In the genomic region with DNA sequence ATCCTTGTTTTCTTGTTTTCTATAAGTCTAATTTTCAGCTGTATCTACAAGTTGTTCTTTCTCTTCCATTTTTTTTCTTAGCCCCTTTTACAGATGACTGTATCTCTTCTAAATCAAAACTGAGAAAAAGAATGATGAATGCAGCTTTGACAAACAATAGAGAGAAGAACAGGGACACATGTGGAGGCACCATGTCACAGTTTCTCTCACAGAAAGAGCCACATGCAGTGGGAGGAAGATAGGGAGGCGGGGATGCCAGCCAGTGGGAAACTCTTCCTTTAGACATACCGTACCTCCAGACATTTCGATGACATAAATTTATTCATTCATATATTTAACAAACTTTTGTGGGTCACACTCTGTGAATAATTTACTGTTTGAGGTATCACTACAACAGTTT, we compare ENCODE assay signal across 1 cellular context.
TF ChIP-seq lines count a peak whose summit lies in the region.

No MANE protein-coding gene starts in this region.

TF ChIP-seq in HCT116, 20 proteins besides CTCF, POLR2A, EP300 and RAD21 (continued from another document):
- no peak for TF ChIP-seq ZBTB33 (IDR thresholded peaks at IDR 0.05; ENCODE audit: extremely low read depth, insufficient replicate concordance, low read length)
- no peak for TF ChIP-seq SP1 (IDR thresholded peaks at IDR 0.05; ENCODE audit: low read depth)
- TF ChIP-seq FOSL1 (IDR thresholded peaks at IDR 0.05; ENCODE audit: low read depth): no peak
- TF ChIP-seq JUND (IDR thresholded peaks at IDR 0.05): no peak
- TF ChIP-seq SIN3A (IDR thresholded peaks at IDR 0.05; ENCODE audit: low read depth): no peak
TF ChIP-seq in HCT116: peak in this region for 0.
